In genomic region chr1:11012260-11013159, GRCh38 we compare ENCODE assay signal across 1 cellular context.
A peak's percentile ranks its signal among the peaks of the same experiment; 100 is the strongest.
TF ChIP-seq lines count a peak whose summit lies in the region.

TARDBP (plus strand) TSS chr1:11012654; CDS start chr1:11013728, 1,074 bp downstream.

TF ChIP-seq in H1, 55 proteins besides CTCF, POLR2A, EP300 and RAD21 (continued from another document):
- TF ChIP-seq YY1 (IDR thresholded peaks at IDR 0.05; ENCODE audit: low read depth, low read length) (peak; percentile 97), TAF1 (IDR thresholded peaks at IDR 0.05; ENCODE audit: low read depth, low read length) (peak; percentile 97), CHD7 (IDR thresholded peaks at IDR 0.05; ENCODE audit: insufficient replicate concordance, low read length) (no peak), ZNF274 (IDR thresholded peaks at IDR 0.05; ENCODE audit: borderline replicate concordance, extremely low read depth, low read length) (no peak), ASH2L (IDR thresholded peaks at IDR 0.05; ENCODE audit: low read length) (peak; percentile 96), TBP (IDR thresholded peaks at IDR 0.05; ENCODE audit: low read depth, low read length) (peak; percentile 94), SP4 (IDR thresholded peaks at IDR 0.05; ENCODE audit: low read length) (no peak; the same call in 1 of the 2 replicates), TAF7 (optimal IDR thresholded peaks at IDR 0.05; ENCODE audit: borderline replicate concordance, low read depth, low read length) (peak; percentile 90), BRCA1 (IDR thresholded peaks at IDR 0.05; ENCODE audit: low read depth, low read length) (peak; percentile 77), SP1 (IDR thresholded peaks at IDR 0.05; ENCODE audit: low read depth, low read length) (peak; percentile 89), EGR1 (IDR thresholded peaks at IDR 0.05; ENCODE audit: borderline replicate concordance, low read depth, low read length) (peak; percentile 80), SIX5 (IDR thresholded peaks at IDR 0.05; ENCODE audit: low read depth, low read length) (peak; percentile 53), E2F6 (IDR thresholded peaks at IDR 0.05) (peak; percentile 44), HDAC2 (IDR thresholded peaks at IDR 0.05; ENCODE audit: borderline replicate concordance in 1 of 2, low read depth in 2 of 2, low read length in 2 of 2) (peak in 1 of 2 experiments; percentile 39; a peak in 1 of 4 replicates), MAX (IDR thresholded peaks at IDR 0.05) (no peak; the same call in 1 of the 2 replicates), GTF2F1 (IDR thresholded peaks at IDR 0.05; ENCODE audit: borderline replicate concordance, low read depth, low read length) (0 out of 2 replicates have a peak, but pooled peaks have one; percentile 44)
